Comparison of ENCODE assay signal across 26 cellular contexts in the genomic region with DNA sequence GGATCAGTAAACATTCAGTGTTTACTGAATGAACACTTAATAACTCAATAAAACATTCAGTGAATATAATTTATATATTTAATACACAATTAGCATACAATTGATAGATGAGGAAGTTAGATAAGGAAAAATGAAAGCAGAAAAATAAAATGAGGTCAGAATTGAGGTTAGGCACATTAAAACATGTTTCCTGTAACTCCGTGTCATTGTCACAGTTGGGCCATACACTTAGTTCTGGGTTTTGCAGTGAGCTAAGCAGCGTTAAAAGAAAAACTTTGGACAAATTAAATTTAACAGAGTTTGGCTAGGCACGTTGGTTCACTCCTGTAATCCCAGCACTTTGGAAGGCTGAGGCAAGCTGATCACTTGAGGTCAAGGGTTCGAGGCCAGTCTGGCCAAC.
"Had no signal": no experiment of that assay in that cellular context is flagged by ENCODE, and none has a peak within 500 bp of the region (broad histone marks: within the 10 kb centered on the region; RNA-seq: fewer than 3 reads in every experiment).

No MANE protein-coding gene starts in this region.

- DNase-seq: activated B cell treated with CpG ODN at 0.5 μM for 24 hours; activated CD4-positive, alpha-beta T cell treated with anti-CD3 and anti-CD28 coated beads for 4 hours; activated CD4-positive, alpha-beta T cell treated with anti-CD3 and anti-CD28 coated beads, Interleukin-2, amount 50 U/mL, for 48 hours; activated CD8-positive, alpha-beta memory T cell treated with anti-CD3 and anti-CD28 coated beads, Interleukin-2, amount 50 U/mL, for 48 hours; activated naive CD4-positive, alpha-beta T cell treated with anti-CD3 and anti-CD28 coated beads for 36 hours; activated naive CD8-positive, alpha-beta T cell treated with anti-CD3 and anti-CD28 coated beads, Interleukin-2, amount 10 ng/mL, durations not matched to agents 7 days and 5 days; activated T-cell treated with anti-CD3 and anti-CD28 coated beads, Interleukin-2, amount 50 U/mL, for 4 hours; amniotic stem cell; colonic mucosa; dorsolateral prefrontal cortex; esophagus squamous epithelium; gastrocnemius medialis; hypothalamus; left cardiac atrium; midbrain; posterior cingulate gyrus; stimulated activated CD4-positive, alpha-beta T cell treated with anti-CD3 and anti-CD28 coated beads, Interleukin-2, amount 100 ng/mL, for 48 hours; stimulated activated CD8-positive, alpha-beta memory T cell treated with anti-CD3 and anti-CD28 coated beads, Interleukin-4, amount 100 ng/mL, for 48 hours; stimulated activated naive B cell treated with anti-CD40 and anti-IgM and Interleukin-4, amounts not matched to agents 10 μg/mL and 1 μg/mL and 100 μg/mL, for 72 hours; T1000; transverse colon; uterus had no signal

- H3K27ac ChIP-seq: breast epithelium, colonic mucosa, dorsolateral prefrontal cortex, esophagus squamous epithelium, gastrocnemius medialis, neural progenitor cell, transverse colon, uterus had no signal

- H3K9me3 ChIP-seq: breast epithelium, colonic mucosa, esophagus squamous epithelium, gastrocnemius medialis, transverse colon, uterus had no signal

- H3K4me3 ChIP-seq: breast epithelium, colonic mucosa, dorsolateral prefrontal cortex, esophagus squamous epithelium, gastrocnemius medialis, neural progenitor cell, smooth muscle cell, transverse colon, uterus had no signal

- H3K27me3 Mint-ChIP-seq: activated B cell treated with CpG ODN at 0.5 μM for 24 hours; activated naive CD8-positive, alpha-beta T cell treated with anti-CD3 and anti-CD28 coated beads, Interleukin-2, amount 10 ng/mL, durations not matched to agents 7 days and 5 days; stimulated activated naive B cell treated with anti-CD40 and anti-IgM and Interleukin-4, amounts not matched to agents 10 μg/mL and 1 μg/mL and 100 μg/mL, for 72 hours had no signal

- ATAC-seq: activated T-cell treated with anti-CD3 and anti-CD28 coated beads, Interleukin-2, amount 50 U/mL, for 4 hours; gastrocnemius medialis; left cardiac atrium; sciatic nerve; stimulated activated naive B cell treated with anti-CD40 and anti-IgM and Interleukin-4, amounts not matched to agents 10 μg/mL and 1 μg/mL and 100 μg/mL, for 72 hours had no signal

- H3K9me3 Mint-ChIP-seq: activated B cell treated with CpG ODN at 0.5 μM for 24 hours; activated naive CD4-positive, alpha-beta T cell treated with anti-CD3 and anti-CD28 coated beads for 36 hours; activated naive CD8-positive, alpha-beta T cell treated with anti-CD3 and anti-CD28 coated beads, Interleukin-2, amount 10 ng/mL, durations not matched to agents 7 days and 5 days; activated T-cell treated with anti-CD3 and anti-CD28 coated beads, Interleukin-2, amount 50 U/mL, for 4 hours; neural progenitor cell; stimulated activated naive B cell treated with anti-CD40 and anti-IgM and Interleukin-4, amounts not matched to agents 10 μg/mL and 1 μg/mL and 100 μg/mL, for 72 hours had no signal

- H3K27me3 ChIP-seq: breast epithelium, colonic mucosa, dorsolateral prefrontal cortex, esophagus squamous epithelium, gastrocnemius medialis, neural progenitor cell, transverse colon, uterus had no signal

- H3K4me1 ChIP-seq: breast epithelium, colonic mucosa, esophagus squamous epithelium, gastrocnemius medialis, transverse colon, uterus had no signal

- H3K36me3 ChIP-seq: breast epithelium, colonic mucosa, gastrocnemius medialis, neural progenitor cell, transverse colon, uterus had no signal

- H3K4me1 Mint-ChIP-seq: activated naive CD8-positive, alpha-beta T cell treated with anti-CD3 and anti-CD28 coated beads, Interleukin-2, amount 10 ng/mL, durations not matched to agents 7 days and 5 days; neural progenitor cell had no signal

- H3K27ac Mint-ChIP-seq: activated B cell treated with CpG ODN at 0.5 μM for 24 hours; activated naive CD4-positive, alpha-beta T cell treated with anti-CD3 and anti-CD28 coated beads for 36 hours; activated naive CD8-positive, alpha-beta T cell treated with anti-CD3 and anti-CD28 coated beads, Interleukin-2, amount 10 ng/mL, durations not matched to agents 7 days and 5 days; neural progenitor cell; stimulated activated naive B cell treated with anti-CD40 and anti-IgM and Interleukin-4, amounts not matched to agents 10 μg/mL and 1 μg/mL and 100 μg/mL, for 72 hours had no signal

- H3K4me3 Mint-ChIP-seq: activated B cell treated with CpG ODN at 0.5 μM for 24 hours; activated naive CD4-positive, alpha-beta T cell treated with anti-CD3 and anti-CD28 coated beads for 36 hours; activated naive CD8-positive, alpha-beta T cell treated with anti-CD3 and anti-CD28 coated beads, Interleukin-2, amount 10 ng/mL, durations not matched to agents 7 days and 5 days; activated T-cell treated with anti-CD3 and anti-CD28 coated beads, Interleukin-2, amount 50 U/mL, for 4 hours; neural progenitor cell; stimulated activated naive B cell treated with anti-CD40 and anti-IgM and Interleukin-4, amounts not matched to agents 10 μg/mL and 1 μg/mL and 100 μg/mL, for 72 hours had no signal
